ENCODE assay signal across 8 cellular contexts in genomic region chr9:72557549-72557948, GRCh38.
DNase-seq lines count a peak whose midpoint lies in the region; ATAC-seq and TF ChIP-seq lines count a peak whose summit lies in the region.

No MANE protein-coding gene starts in this region.

- DNase-seq in NOMO-1 treated with DMSO at 0.1 percent for 48 hours (lab: John Stamatoyannopoulos, UW; ENCODE audit: unreplicated experiment) (peak; percentile 45), NOMO-1 treated with dmso at 0.1 percent for 144 hours (lab: John Stamatoyannopoulos, UW; ENCODE audit: unreplicated experiment) (no peak), foreskin fibroblast (peak; percentile 98), NCI-H69 (lab: John Stamatoyannopoulos, UW) (no peak)
- DNase-seq in activated CD8-positive, alpha-beta memory T cell treated with anti-CD3 and anti-CD28 coated beads for 48 hours (ENCODE audit: low read depth in 2 of 3, low spot score in 2 of 3), result peak in 2 of 3 experiments; percentile 14 to 18
- peak; percentile 20 to 68 for DNase-seq in stimulated activated CD4-positive, alpha-beta T cell treated with anti-CD3 and anti-CD28 coated beads, Interleukin-4, amount 100 ng/mL, for 4 hours

- ATAC-seq in GM21737 (IDR thresholded peaks at IDR 0.05; ENCODE audit: unreplicated experiment) (no peak), HG03025 (IDR thresholded peaks at IDR 0.05; ENCODE audit: low FRiP score, unreplicated experiment) (no peak)

- no peak for TF ChIP-seq CTCF in foreskin fibroblast (IDR thresholded peaks at IDR 0.05; ENCODE audit: low read depth, low read length)

- H3K4me3 ChIP-seq in foreskin fibroblast (ENCODE audit: low read depth in 1 of 2, low read length in 2 of 2), result no peak overlapping the region

Comparison
In these comparisons a context has a peak if more than half of its experiments do, and no peak if none do; other contexts are left out.
1. DNase-seq: peak in NOMO-1 treated with DMSO at 0.1 percent for 48 hours (single experiment), activated CD8-positive, alpha-beta memory T cell treated with anti-CD3 and anti-CD28 coated beads for 48 hours (2 of 3), foreskin fibroblast (2 of 2) and stimulated activated CD4-positive, alpha-beta T cell treated with anti-CD3 and anti-CD28 coated beads, Interleukin-4, amount 100 ng/mL, for 4 hours (2 of 2); none in NOMO-1 treated with dmso at 0.1 percent for 144 hours (single experiment) and NCI-H69 (single experiment).